In the genomic region with DNA sequence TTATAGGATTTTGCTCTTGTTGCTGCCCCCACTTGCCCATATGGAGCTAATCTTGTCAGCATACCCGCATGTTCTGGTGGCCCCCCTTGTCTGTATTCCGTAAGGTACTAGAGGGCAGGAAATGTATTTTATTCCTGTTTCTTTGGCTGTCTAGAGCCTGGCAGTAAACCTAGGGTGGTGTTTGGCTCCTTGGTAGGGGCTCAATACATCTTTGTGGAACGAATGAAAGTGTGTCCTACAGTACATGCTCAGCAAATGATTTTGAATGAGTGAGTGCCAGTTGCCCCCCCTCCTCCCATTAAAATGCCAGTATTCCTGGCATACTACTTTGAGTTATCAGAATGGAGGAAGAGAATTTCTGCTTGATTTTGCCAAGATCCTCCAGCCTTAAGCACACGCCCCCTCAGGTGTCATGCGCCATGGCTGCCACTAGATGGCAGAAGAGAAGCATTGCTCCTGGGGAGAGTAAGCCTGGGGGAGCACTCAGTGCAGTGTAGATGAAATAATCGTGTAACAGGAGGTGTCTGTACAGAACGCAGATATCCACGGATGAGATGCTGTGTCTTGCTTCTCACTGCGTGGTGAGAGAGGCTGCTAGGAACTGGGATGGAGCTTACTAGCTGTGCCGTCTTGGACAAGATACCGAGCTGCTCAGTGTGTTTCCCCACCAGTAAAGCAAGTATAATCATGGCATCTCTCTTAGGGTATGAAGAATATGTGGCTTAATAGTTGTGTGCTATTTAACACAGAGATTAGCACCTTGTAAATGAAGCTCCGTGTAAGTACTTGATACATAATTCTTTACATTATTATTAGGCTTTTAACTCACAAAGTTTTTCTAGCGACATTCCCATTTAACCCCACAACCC, we compare ENCODE assay signal across 8 cellular contexts. TPM values are rescaled to one million over a fixed set of nuclear protein-coding genes. Genes with fewer than 3 reads are reported as not detected.
DNase-seq lines count a peak whose midpoint lies in the region; ATAC-seq, FAIRE-seq and TF ChIP-seq lines count a peak whose summit lies in the region.

No MANE protein-coding gene starts in this region.

- H3K27ac Mint-ChIP-seq in activated CD8-positive, alpha-beta T cell treated with anti-CD3 and anti-CD28 coated beads, Interleukin-2, amount 10 ng/mL, durations not matched to agents 7 days and 5 days = no peak overlapping the region

- peak overlapping the region; percentile 78; the same call in 1 of the 2 replicates for H2AFZ ChIP-seq in H1 (ENCODE audit: low read length)

- H3K79me1 ChIP-seq in H1 (ENCODE audit: low read depth, low read length) = no peaks in the 10 kb centered on the region; the same call in 1 of the 2 replicates

- no peak overlapping the region for H3K56ac ChIP-seq in H1 (replicated peaks; ENCODE audit: insufficient read length, low read depth, low read length)

- no peak for TF ChIP-seq POLR2A in H1 (IDR thresholded peaks at IDR 0.05; ENCODE audit: control extremely low read depth in 1 of 2, low read depth in 2 of 2, low read length in 2 of 2)

- H4K8ac ChIP-seq in H1 (ENCODE audit: extremely low read depth, insufficient read depth, low read length) = no peak overlapping the region

- no peak overlapping the region for H3K4me2 ChIP-seq in H1 (ENCODE audit: insufficient read depth in 1 of 2, low read depth in 2 of 2, low read length in 2 of 2)

- no peak overlapping the region for H2BK5ac ChIP-seq in H1 (ENCODE audit: low read depth, low read length)

- no peak overlapping the region for H3K18ac ChIP-seq in H1 (ENCODE audit: extremely low read depth, low read length)

- no peaks in the 10 kb centered on the region for H3K9me3 Mint-ChIP-seq in activated CD8-positive, alpha-beta T cell treated with anti-CD3 and anti-CD28 coated beads, Interleukin-2, amount 10 ng/mL, durations not matched to agents 7 days and 5 days (ENCODE audit: insufficient read depth)

- CTCF ChIA-PET in activated CD8-positive, alpha-beta T cell treated with anti-CD3 and anti-CD28 coated beads, Interleukin-2, amount 10 ng/mL, durations not matched to agents 7 days and 5 days (lab: Charles Lee) = interaction anchor here (0.6 to 3.2 kb wide), 29 partner anchors 9 to 220 kb away, joined by 3 to 21 read pairs (median 5); partner anchors contain the start of genes CTBP1, MAEA and UVSSA
- CTCF ChIA-PET in H1 (lab: Charles Lee; ENCODE audit: partially characterized antibody) = interaction anchor here (0.6 to 3.2 kb wide), 38 partner anchors 9 to 317 kb away, joined by 3 to 25 read pairs (median 4); partner anchors contain the start of gene SPON2

- POLR2A ChIA-PET in activated CD8-positive, alpha-beta T cell treated with anti-CD3 and anti-CD28 coated beads, Interleukin-2, amount 10 ng/mL, durations not matched to agents 7 days and 5 days (lab: Charles Lee) = no interaction called here
- POLR2A ChIA-PET in H1 (lab: Charles Lee; ENCODE audit: partially characterized antibody) = no interaction called here

- peaks cover 2% of the 10 kb centered on the region for H3K4me1 Mint-ChIP-seq in activated CD8-positive, alpha-beta T cell treated with anti-CD3 and anti-CD28 coated beads, Interleukin-2, amount 10 ng/mL, durations not matched to agents 7 days and 5 days (ENCODE audit: low read depth)

- H4K20me1 ChIP-seq in H1 (replicated peaks in 1 of 2; ENCODE audit: control insufficient read depth in 1 of 2, insufficient read depth in 2 of 2, low read length in 2 of 2) = no peaks in the 10 kb centered on the region

- no peak overlapping the region for H3K4me3 Mint-ChIP-seq in activated CD8-positive, alpha-beta T cell treated with anti-CD3 and anti-CD28 coated beads, Interleukin-2, amount 10 ng/mL, durations not matched to agents 7 days and 5 days

- peak; percentile 55 for FAIRE-seq in H1 (lab: Jason Lieb, UNC)

- no peak overlapping the region for H3K4me3 ChIP-seq in H1 (ENCODE audit: extremely low read depth in 1 of 4, insufficient read depth in 2 of 4, low read depth in 3 of 4, low read length in 4 of 4)

- ATAC-seq in HG03095 (IDR thresholded peaks at IDR 0.05; ENCODE audit: unreplicated experiment) = peak; percentile 74
- ATAC-seq in activated CD8-positive, alpha-beta T cell treated with anti-CD3 and anti-CD28 coated beads, Interleukin-2, amount 10 ng/mL, durations not matched to agents 7 days and 5 days = peak; percentile 99

- no peaks in the 10 kb centered on the region for H3K27me3 ChIP-seq in H1 (replicated peaks in 1 of 4; ENCODE audit: control insufficient read depth in 3 of 4, extremely low read depth in 1 of 4, insufficient read depth in 3 of 4, low read length in 3 of 4)

- no peak for TF ChIP-seq EP300 in H1 (IDR thresholded peaks at IDR 0.05; ENCODE audit: borderline replicate concordance in 1 of 2, low read depth in 2 of 2, low read length in 2 of 2)

- no peak overlapping the region for H3K27ac ChIP-seq in H1 (ENCODE audit: low read depth, low read length)

- no peak overlapping the region for H3K4ac ChIP-seq in H1 (replicated peaks; ENCODE audit: insufficient read length, low read depth, low read length)

- TF ChIP-seq CTCF in GM12872 (IDR thresholded peaks at IDR 0.05; ENCODE audit: insufficient read depth, low read depth, low read length) (peak; percentile 99), H1 (IDR thresholded peaks at IDR 0.05; ENCODE audit: control extremely low read depth in 1 of 3, insufficient read depth in 1 of 3, low read depth in 1 of 3, low read length in 3 of 3) (peak; percentile 89 to 99 (median 97))

- no peak overlapping the region for H2BK20ac ChIP-seq in H1 (ENCODE audit: low read length)

- no peaks in the 10 kb centered on the region for H3K36me3 ChIP-seq in H1 (ENCODE audit: control insufficient read depth in 2 of 4, insufficient read depth in 4 of 4, low read length in 3 of 4)

- H2BK15ac ChIP-seq in H1 (ENCODE audit: low read length) = no peak overlapping the region

- DNase-seq in A172 (ENCODE audit: low spot score) = peak; percentile 63
- DNase-seq in NCI-H774 (lab: John Stamatoyannopoulos, UW) = peak; percentile 61
- peak; percentile 85 for DNase-seq in activated CD8-positive, alpha-beta T cell treated with anti-CD3 and anti-CD28 coated beads, Interleukin-2, amount 10 ng/mL, durations not matched to agents 7 days and 5 days
- peak in 1 of 2 experiments; percentile 84 for DNase-seq in H1 (ENCODE audit: low read depth in 1 of 2, low spot score in 2 of 2)
- DNase-seq in middle frontal gyrus (ENCODE audit: extremely low spot score, low spot score) = peak; percentile 91
- peak; percentile 54 for DNase-seq in stimulated activated CD8-positive, alpha-beta memory T cell treated with anti-CD3 and anti-CD28 coated beads, Interleukin-4, amount 100 ng/mL, for 24 hours (ENCODE audit: low read depth)

- WGBS in H1 (ENCODE audit: extremely low coverage in 1 of 2, insufficient coverage in 1 of 2, insufficient read length in 1 of 2, insufficient replicate concordance in 2 of 2, low coverage in 1 of 2, low lambda C conversion rate in 2 of 2, missing lambda C conversion rate in 1 of 2), 2 experiments = 40% methylated on average over 13 of the region's 13 CpGs; no CpG with 5 or more reads in 1 of the 2 experiments

- H3K4me1 ChIP-seq in H1 (replicated peaks in 1 of 4; ENCODE audit: control insufficient read depth in 3 of 4, insufficient read depth in 4 of 4, low read length in 3 of 4) = no peaks in the 10 kb centered on the region; a peak in 1 of 7 replicates

- H3K27me3 Mint-ChIP-seq in activated CD8-positive, alpha-beta T cell treated with anti-CD3 and anti-CD28 coated beads, Interleukin-2, amount 10 ng/mL, durations not matched to agents 7 days and 5 days (ENCODE audit: low read depth) = peaks cover 19% of the 10 kb centered on the region

- no peak overlapping the region for H4K5ac ChIP-seq in H1 (ENCODE audit: insufficient read length, low read depth, low read length)

- no peaks in the 10 kb centered on the region for H3K36me3 Mint-ChIP-seq in activated CD8-positive, alpha-beta T cell treated with anti-CD3 and anti-CD28 coated beads, Interleukin-2, amount 10 ng/mL, durations not matched to agents 7 days and 5 days (ENCODE audit: low read depth)

- H3K9ac ChIP-seq in H1 (replicated peaks in 1 of 4; ENCODE audit: extremely low read depth in 1 of 4, low read depth in 3 of 4, low read length in 3 of 4) = no peak overlapping the region

- no peak overlapping the region for H3K23ac ChIP-seq in H1 (ENCODE audit: insufficient read length)

- no peaks in the 10 kb centered on the region for H3K79me2 ChIP-seq in H1 (ENCODE audit: control insufficient read depth in 1 of 2, insufficient read depth in 2 of 2, low read length in 2 of 2)

- no peak overlapping the region for H2AK5ac ChIP-seq in H1 (ENCODE audit: low read depth, low read length)

- H3K9me3 ChIP-seq in H1 (ENCODE audit: insufficient read depth in 2 of 2, low read depth in 1 of 2, low read length in 1 of 2) = no peaks in the 10 kb centered on the region

- no peak overlapping the region for H4K91ac ChIP-seq in H1 (replicated peaks; ENCODE audit: insufficient read length, low read length)

- peak; percentile 88 to 92 for TF ChIP-seq RAD21 in H1 (IDR thresholded peaks at IDR 0.05 in 1 of 2, conservative IDR thresholded peaks at IDR 0.05 in 1 of 2; ENCODE audit: low read depth in 2 of 2, low read length in 2 of 2)

- no peak overlapping the region for H3K14ac ChIP-seq in H1 (ENCODE audit: insufficient read length)

- no peak overlapping the region for H2BK120ac ChIP-seq in H1 (replicated peaks; ENCODE audit: low read depth, low read length)

- H2BK12ac ChIP-seq in H1 (ENCODE audit: low read depth, low read length) = no peak overlapping the region

- H3K23me2 ChIP-seq in H1 (ENCODE audit: low read depth, low read length) = no peaks in the 10 kb centered on the region

RNA-seq across cellular contexts. Expression of gene RNF212, which starts 17.2 kb away (rescaled TPM):
- total RNA-seq in A172 (2014; rRNA removed; shearing (Covaris generic)) = not detected in 2 replicates
- total RNA-seq in activated CD8-positive, alpha-beta T cell treated with anti-CD3 and anti-CD28 coated beads, Interleukin-2, amount 10 ng/mL, durations not matched to agents 7 days and 5 days = 1 to 10 TPM; 2.0 to 2.7 TPM
- total RNA-seq in H1 (2021; fragmentation: NEBNext Ultra II Directional; extraction: Animal tissue kit (Norgen Biotek cat#: 25700)) = 3.4 and 3.9 TPM in 2 replicates
- polyA plus RNA-seq in H1 (2011; rRNA removed) = 3.7 and 5.4 TPM in 2 replicates
- polyA plus RNA-seq in H1 (2011; cell fraction: cytosol; rRNA removed) = 4.5 TPM
- polyA plus RNA-seq in H1 (2011; cell fraction: nucleus; rRNA removed) = 8.3 TPM
- polyA plus RNA-seq in H1 (2012, experiment 1 of 2) = 4.8 to 8.3 TPM (median 7.1 TPM) in 4 replicates
- polyA plus RNA-seq in H1 (2012, experiment 2 of 2) = 3.2 TPM
- polyA plus RNA-seq in H1 (2013, experiment 1 of 2) = 5.7 TPM
- polyA plus RNA-seq in H1 (2013, experiment 2 of 2) = 6.7 TPM
- 0.82 and 4.0 TPM in 2 replicates for polyA minus RNA-seq in H1 (2011; rRNA and poly(A)+ RNA removed)
- 4.0 TPM for polyA minus RNA-seq in H1 (2011; cell fraction: cytosol; rRNA and poly(A)+ RNA removed)
- polyA minus RNA-seq in H1 (2011; cell fraction: nucleus; rRNA and poly(A)+ RNA removed) = 4.8 TPM

RNA-seq across cellular contexts. Expression of gene SPON2, which starts 41.8 kb away (rescaled TPM):
- total RNA-seq in A172 (2014; rRNA removed; shearing (Covaris generic)) = 7.6 and 16.2 TPM in 2 replicates
- total RNA-seq in activated CD8-positive, alpha-beta T cell treated with anti-CD3 and anti-CD28 coated beads, Interleukin-2, amount 10 ng/mL, durations not matched to agents 7 days and 5 days = 10 to 100 TPM; 14.7 to 14.9 TPM
- total RNA-seq in H1 (2021; fragmentation: NEBNext Ultra II Directional; extraction: Animal tissue kit (Norgen Biotek cat#: 25700)) = 2.8 and 3.2 TPM in 2 replicates
- polyA plus RNA-seq in H1 (2011; rRNA removed) = 2.8 and 5.2 TPM in 2 replicates
- polyA plus RNA-seq in H1 (2011; cell fraction: cytosol; rRNA removed) = 3.7 TPM
- 16.5 TPM for polyA plus RNA-seq in H1 (2011; cell fraction: nucleus; rRNA removed)
- polyA plus RNA-seq in H1 (2012, experiment 1 of 2) = 1.8 to 3.9 TPM (median 3.1 TPM) in 4 replicates
- polyA plus RNA-seq in H1 (2012, experiment 2 of 2) = 2.1 TPM
- 4.0 TPM for polyA plus RNA-seq in H1 (2013, experiment 1 of 2)
- 3.3 TPM for polyA plus RNA-seq in H1 (2013, experiment 2 of 2)
- polyA minus RNA-seq in H1 (2011; rRNA and poly(A)+ RNA removed) = 0.15 and 0.79 TPM in 2 replicates
- 4.3 TPM for polyA minus RNA-seq in H1 (2011; cell fraction: cytosol; rRNA and poly(A)+ RNA removed)
- 5.1 TPM for polyA minus RNA-seq in H1 (2011; cell fraction: nucleus; rRNA and poly(A)+ RNA removed)
